In genomic region chrX:112470551-112470950, GRCh38 we compare ENCODE assay signal across 2 cellular contexts.
TF ChIP-seq lines count a peak whose summit lies in the region.

No MANE protein-coding gene starts in this region.

TF ChIP-seq in GM23338, 12 proteins besides CTCF, POLR2A, EP300 and RAD21 (continued from another document):
- TF ChIP-seq ZNF462 (CRISPR knock-in tag; IDR thresholded peaks at IDR 0.05): no peak
- TF ChIP-seq POLR2AphosphoS5 (IDR thresholded peaks at IDR 0.05; ENCODE audit: low read depth): no peak
- no peak for TF ChIP-seq EZH2 (IDR thresholded peaks at IDR 0.05; ENCODE audit: low read depth, unreplicated experiment)
- TF ChIP-seq CREB1 (CRISPR knock-in tag; IDR thresholded peaks at IDR 0.05; ENCODE audit: low read depth): no peak
- TF ChIP-seq, protein P1, sequence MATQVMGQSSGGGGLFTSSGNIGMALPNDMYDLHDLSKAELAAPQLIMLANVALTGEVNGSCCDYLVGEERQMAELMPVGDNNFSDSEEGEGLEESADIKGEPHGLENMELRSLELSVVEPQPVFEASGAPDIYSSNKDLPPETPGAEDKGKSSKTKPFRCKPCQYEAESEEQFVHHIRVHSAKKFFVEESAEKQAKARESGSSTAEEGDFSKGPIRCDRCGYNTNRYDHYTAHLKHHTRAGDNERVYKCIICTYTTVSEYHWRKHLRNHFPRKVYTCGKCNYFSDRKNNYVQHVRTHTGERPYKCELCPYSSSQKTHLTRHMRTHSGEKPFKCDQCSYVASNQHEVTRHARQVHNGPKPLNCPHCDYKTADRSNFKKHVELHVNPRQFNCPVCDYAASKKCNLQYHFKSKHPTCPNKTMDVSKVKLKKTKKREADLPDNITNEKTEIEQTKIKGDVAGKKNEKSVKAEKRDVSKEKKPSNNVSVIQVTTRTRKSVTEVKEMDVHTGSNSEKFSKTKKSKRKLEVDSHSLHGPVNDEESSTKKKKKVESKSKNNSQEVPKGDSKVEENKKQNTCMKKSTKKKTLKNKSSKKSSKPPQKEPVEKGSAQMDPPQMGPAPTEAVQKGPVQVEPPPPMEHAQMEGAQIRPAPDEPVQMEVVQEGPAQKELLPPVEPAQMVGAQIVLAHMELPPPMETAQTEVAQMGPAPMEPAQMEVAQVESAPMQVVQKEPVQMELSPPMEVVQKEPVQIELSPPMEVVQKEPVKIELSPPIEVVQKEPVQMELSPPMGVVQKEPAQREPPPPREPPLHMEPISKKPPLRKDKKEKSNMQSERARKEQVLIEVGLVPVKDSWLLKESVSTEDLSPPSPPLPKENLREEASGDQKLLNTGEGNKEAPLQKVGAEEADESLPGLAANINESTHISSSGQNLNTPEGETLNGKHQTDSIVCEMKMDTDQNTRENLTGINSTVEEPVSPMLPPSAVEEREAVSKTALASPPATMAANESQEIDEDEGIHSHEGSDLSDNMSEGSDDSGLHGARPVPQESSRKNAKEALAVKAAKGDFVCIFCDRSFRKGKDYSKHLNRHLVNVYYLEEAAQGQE (IDR thresholded peaks at IDR 0.05; ENCODE audit: unreplicated experiment): no peak
- TF ChIP-seq ZNF331 (CRISPR knock-in tag; IDR thresholded peaks at IDR 0.05; ENCODE audit: low read depth): no peak

TF ChIP-seq in WTC11, 78 proteins besides CTCF, POLR2A, EP300 and RAD21 (continued from another document):
- TF ChIP-seq, protein P2, sequence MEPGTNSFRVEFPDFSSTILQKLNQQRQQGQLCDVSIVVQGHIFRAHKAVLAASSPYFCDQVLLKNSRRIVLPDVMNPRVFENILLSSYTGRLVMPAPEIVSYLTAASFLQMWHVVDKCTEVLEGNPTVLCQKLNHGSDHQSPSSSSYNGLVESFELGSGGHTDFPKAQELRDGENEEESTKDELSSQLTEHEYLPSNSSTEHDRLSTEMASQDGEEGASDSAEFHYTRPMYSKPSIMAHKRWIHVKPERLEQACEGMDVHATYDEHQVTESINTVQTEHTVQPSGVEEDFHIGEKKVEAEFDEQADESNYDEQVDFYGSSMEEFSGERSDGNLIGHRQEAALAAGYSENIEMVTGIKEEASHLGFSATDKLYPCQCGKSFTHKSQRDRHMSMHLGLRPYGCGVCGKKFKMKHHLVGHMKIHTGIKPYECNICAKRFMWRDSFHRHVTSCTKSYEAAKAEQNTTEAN (CRISPR knock-in tag; IDR thresholded peaks at IDR 0.05): no peak
TF ChIP-seq in WTC11: peak in this region for 0.
